7 cellular contexts compared by ENCODE assay signal in the genomic region with DNA sequence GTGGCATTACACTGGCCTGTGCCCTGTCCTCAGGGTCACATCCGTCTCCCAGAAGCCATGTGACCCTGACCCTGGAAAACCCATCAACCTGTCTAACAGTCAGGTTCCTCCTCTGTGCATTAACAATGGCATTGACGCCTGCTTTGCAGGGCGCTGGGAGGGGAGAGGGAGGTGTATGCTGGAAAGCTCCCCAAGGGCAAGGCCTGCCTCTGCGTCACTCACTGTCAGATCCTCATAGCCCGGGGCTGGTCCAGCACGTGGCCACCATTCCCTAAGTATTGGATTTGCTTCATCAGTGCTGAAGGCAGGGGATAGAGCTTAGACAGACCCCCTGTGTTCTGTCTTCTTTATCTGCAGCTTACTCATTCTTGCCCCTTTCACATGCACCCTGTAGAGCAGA. TPM values are rescaled to one million over a fixed set of nuclear protein-coding genes. Genes with fewer than 3 reads are reported as not detected.
DNase-seq lines count a peak whose midpoint lies in the region; FAIRE-seq and TF ChIP-seq lines count a peak whose summit lies in the region.
"Not testable (repeated sequence)": the region's sequence is repeated elsewhere in the genome, so short reads cannot be mapped to it uniquely, and the experiment has no call there.
"Had no signal": no experiment of that assay in that cellular context is flagged by ENCODE, and none has a peak within 500 bp of the region (broad histone marks: within the 10 kb centered on the region; RNA-seq: fewer than 3 reads in every experiment).

No MANE protein-coding gene starts in this region.

- peak; percentile 66 for FAIRE-seq in urothelium cell line (lab: Jason Lieb, UNC)

- not testable (repeated sequence) for TF ChIP-seq POLR2A in spleen (IDR thresholded peaks at IDR 0.05)

- not testable (repeated sequence) for H3K4me3 ChIP-seq in H7 (ENCODE audit: insufficient read depth, low read depth, low read length); endodermal cell (ENCODE audit: low read length); spleen

- H3K27me3 Mint-ChIP-seq in endodermal cell (ENCODE audit: insufficient read depth) = not testable (repeated sequence)

- WGBS in endodermal cell (ENCODE audit: insufficient coverage in 1 of 2, insufficient read length in 1 of 2), 2 experiments = 81 to 82% methylated on average over 5 to 6 of the region's 6 CpGs
- WGBS in spleen, 5 donors = 67 to 90% (median 76%) methylated on average over 5 to 6 of the region's 6 CpGs

- not testable (repeated sequence) for H3K27me3 ChIP-seq in H7 (ENCODE audit: control insufficient read depth, insufficient read depth, low read length); endodermal cell (ENCODE audit: control insufficient read depth, insufficient read depth, low read length, poor library complexity, severe bottlenecking); spleen (replicated peaks in 1 of 7)

- not testable (repeated sequence) for H3K27ac Mint-ChIP-seq in endodermal cell

- not testable (repeated sequence) for H3K36me3 ChIP-seq in H7 (replicated peaks; ENCODE audit: control insufficient read depth, insufficient read depth, low read length); endodermal cell (ENCODE audit: control insufficient read depth, insufficient read depth, low read length); spleen

- not testable (repeated sequence) for H3K9me3 ChIP-seq in endodermal cell (ENCODE audit: control insufficient read depth, low read length); spleen

- H3K4me3 Mint-ChIP-seq in endodermal cell = not testable (repeated sequence)

- not testable (repeated sequence) for H3K9ac ChIP-seq in endodermal cell (ENCODE audit: extremely low read depth, low read length, poor library complexity, severe bottlenecking)

- not testable (repeated sequence) for TF ChIP-seq CTCF in endodermal cell (conservative IDR thresholded peaks at IDR 0.05); spleen (IDR thresholded peaks at IDR 0.05 in 8 of 11, conservative IDR thresholded peaks at IDR 0.05 in 3 of 11)

- H3K27ac ChIP-seq in endodermal cell (ENCODE audit: low read depth, low read length); spleen: not testable (repeated sequence)

- not testable (repeated sequence) for H3K9me3 Mint-ChIP-seq in endodermal cell

- intact Hi-C loops in spleen (cut with DNase I; ENCODE audit: low total_unique reads) = not testable (repeated sequence)

- not testable (repeated sequence) for H3K4me1 Mint-ChIP-seq in endodermal cell

- peak; percentile 14 for DNase-seq in H7
- peak; percentile 17 for DNase-seq in activated CD8-positive, alpha-beta memory T cell treated with anti-CD3 and anti-CD28 coated beads, Interleukin-2, amount 50 U/mL, for 48 hours
- DNase-seq in endodermal cell = peak; percentile 42
- peak; percentile 76 for DNase-seq in mesenteric fat pad (ENCODE audit: low spot score)
- DNase-seq in spleen = peak; percentile 56
- DNase-seq in urothelium cell line (ENCODE audit: low spot score) = not testable (repeated sequence)

- H3K4me1 ChIP-seq in endodermal cell (ENCODE audit: control insufficient read depth, insufficient read depth, low read length); spleen: not testable (repeated sequence)

- not testable (repeated sequence) for H3K36me3 Mint-ChIP-seq in endodermal cell (ENCODE audit: low read depth)

RNA-seq across cellular contexts. Expression of a gene that starts 35.3 kb away (rescaled TPM):
- total RNA-seq in H7 (2014; rRNA removed; shearing (Covaris generic)) = 0.31 and 0.63 TPM in 2 replicates
- total RNA-seq in endodermal cell (1 to 10 TPM; 1.6 to 2.9 TPM), mesenteric fat pad (116 TPM), spleen (100 to 1,000 TPM; 187 to 309 (median 252) TPM)
- 2.1 TPM for polyA plus RNA-seq in endodermal cell (2013, experiment 1 of 2)
- polyA plus RNA-seq in endodermal cell (2013, experiment 2 of 2) = 2.1 TPM
- 100 to 1,000 TPM; 162 to 202 (median 198) TPM for polyA plus RNA-seq in spleen
- total RNA-seq: G401 had no signal

Comparison
In these comparisons a context has a peak if more than half of its experiments do, and no peak if none do; other contexts are left out.
1. RNA of a gene that starts 35.3 kb away (total RNA-seq): 187 to 309 TPM in spleen and 116 TPM in mesenteric fat pad (single experiment); 1.6 to 2.9 TPM in endodermal cell and 0.31 to 0.63 TPM in H7; every median in the first group is over 10 times any median in the second.